1 cellular context compared by ENCODE assay signal in genomic region chr11:59180907-59181306, GRCh38.
TF ChIP-seq lines count a peak whose summit lies in the region.

No MANE protein-coding gene starts in this region.

TF ChIP-seq in IMR-90, 13 proteins besides CTCF, POLR2A, EP300 and RAD21 (continued from another document):
- TF ChIP-seq, protein P1, sequence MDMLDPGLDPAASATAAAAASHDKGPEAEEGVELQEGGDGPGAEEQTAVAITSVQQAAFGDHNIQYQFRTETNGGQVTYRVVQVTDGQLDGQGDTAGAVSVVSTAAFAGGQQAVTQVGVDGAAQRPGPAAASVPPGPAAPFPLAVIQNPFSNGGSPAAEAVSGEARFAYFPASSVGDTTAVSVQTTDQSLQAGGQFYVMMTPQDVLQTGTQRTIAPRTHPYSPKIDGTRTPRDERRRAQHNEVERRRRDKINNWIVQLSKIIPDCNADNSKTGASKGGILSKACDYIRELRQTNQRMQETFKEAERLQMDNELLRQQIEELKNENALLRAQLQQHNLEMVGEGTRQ (IDR thresholded peaks at IDR 0.05; ENCODE audit: low read depth, low read length) = no peak
- no peak for TF ChIP-seq ELK1 (IDR thresholded peaks at IDR 0.05; ENCODE audit: borderline replicate concordance, low read depth, low read length)
- no peak for TF ChIP-seq FOS (IDR thresholded peaks at IDR 0.05; ENCODE audit: low read depth, low read length)
- no peak for TF ChIP-seq SMC3 (IDR thresholded peaks at IDR 0.05; ENCODE audit: low read depth, low read length)
- TF ChIP-seq BHLHE40 (IDR thresholded peaks at IDR 0.05; ENCODE audit: low read depth, low read length) = no peak
- no peak for TF ChIP-seq CEBPB (IDR thresholded peaks at IDR 0.05; ENCODE audit: low read depth, low read length)
- TF ChIP-seq NFE2L2 (IDR thresholded peaks at IDR 0.05; ENCODE audit: low read depth, low read length) = no peak
- TF ChIP-seq MXI1 (IDR thresholded peaks at IDR 0.05; ENCODE audit: borderline replicate concordance, low read depth, low read length) = no peak
- no peak for TF ChIP-seq RFX5 (IDR thresholded peaks at IDR 0.05; ENCODE audit: low read depth, low read length)
- TF ChIP-seq CHD1 (IDR thresholded peaks at IDR 0.05; ENCODE audit: low read depth, low read length) = no peak
